In the genomic region with DNA sequence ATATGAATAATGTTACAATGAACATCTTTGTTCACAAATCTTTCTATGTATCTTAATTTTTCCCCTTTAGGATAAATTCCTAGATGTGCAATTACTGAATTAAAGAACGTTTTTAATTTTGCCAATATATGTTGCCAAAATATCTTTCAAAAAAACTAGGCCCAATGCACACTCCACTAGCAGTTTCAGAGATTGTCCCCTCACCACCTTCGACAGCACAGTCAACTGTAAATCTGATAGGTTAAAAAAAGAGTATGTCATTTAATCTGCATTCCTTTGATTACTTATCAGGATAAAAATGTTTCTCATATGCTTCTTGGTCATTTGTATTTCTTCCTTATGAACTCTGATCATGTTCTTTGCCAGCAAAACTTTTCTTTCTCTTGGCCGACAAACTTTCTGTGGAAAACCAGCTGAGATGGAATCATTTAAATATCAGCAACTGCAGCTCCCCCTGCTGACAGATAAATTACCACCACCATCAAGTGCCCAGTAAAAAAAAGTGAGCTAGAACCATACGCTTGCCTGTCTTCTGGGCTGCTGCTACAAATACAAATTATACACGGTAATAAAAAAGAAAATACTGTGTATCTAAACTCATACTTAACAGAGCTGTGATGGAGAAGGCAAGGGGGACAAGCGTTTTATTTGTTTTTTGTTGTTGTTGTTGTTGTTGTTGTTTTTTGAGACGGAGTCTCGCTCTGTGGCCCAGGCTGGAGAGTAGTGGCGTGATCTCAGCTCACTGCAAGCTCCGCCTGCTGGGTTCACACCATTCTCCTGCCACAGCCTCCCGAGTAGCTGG, we compare ENCODE assay signal across 8 cellular contexts. TPM values are rescaled to one million over a fixed set of nuclear protein-coding genes. Genes with fewer than 3 reads are reported as not detected.
DNase-seq lines count a peak whose midpoint lies in the region; ATAC-seq, FAIRE-seq and TF ChIP-seq lines count a peak whose summit lies in the region.

No MANE protein-coding gene starts in this region.

- no peak overlapping the region for H3K4me2 ChIP-seq in PC-9
- no peak overlapping the region for H3K4me2 ChIP-seq in parathyroid adenoma (ENCODE audit: low read length)

- H3K4me1 ChIP-seq in PC-9 (replicated peaks; ENCODE audit: insufficient read depth) (no peaks in the 10 kb centered on the region), gastroesophageal sphincter (peaks cover 0 to 44% (median 5%) of the 10 kb centered on the region in 3 donors), parathyroid adenoma (no peaks in the 10 kb centered on the region)

- FAIRE-seq in D721Med (lab: Jason Lieb, UNC) = no peak

- no peaks in the 10 kb centered on the region for H3K27me3 ChIP-seq in PC-9 (ENCODE audit: insufficient read depth, low read depth)
- no peaks in the 10 kb centered on the region for H3K27me3 ChIP-seq in gastroesophageal sphincter
- H3K27me3 ChIP-seq in parathyroid adenoma (ENCODE audit: control insufficient read depth, insufficient read depth, low read length) = no peaks in the 10 kb centered on the region

- peaks cover 10% of the 10 kb centered on the region for H3K79me2 ChIP-seq in PC-9 (ENCODE audit: low read depth)
- H3K79me2 ChIP-seq in parathyroid adenoma = peaks cover 26% of the 10 kb centered on the region

- H3K9me3 ChIP-seq in PC-9 (ENCODE audit: insufficient read depth, low read depth) = no peaks in the 10 kb centered on the region
- H3K9me3 ChIP-seq in gastroesophageal sphincter = no peaks in the 10 kb centered on the region
- H3K9me3 ChIP-seq in parathyroid adenoma (ENCODE audit: control insufficient read depth, low read length) = no peaks in the 10 kb centered on the region

- no peak overlapping the region for H3K4me3 ChIP-seq in Jurkat, Clone E6-1 (ENCODE audit: low read length)
- H3K4me3 ChIP-seq in PC-9 (no peak overlapping the region), gastroesophageal sphincter (no peak overlapping the region), parathyroid adenoma (ENCODE audit: low read depth, low read length) (no peak overlapping the region)

- H3K36me3 ChIP-seq in PC-9 (ENCODE audit: low read depth) = no peaks in the 10 kb centered on the region; the same call in none of the 2 replicates
- H3K36me3 ChIP-seq in gastroesophageal sphincter = peaks cover 0 to 27% of the 10 kb centered on the region in 2 donors
- no peaks in the 10 kb centered on the region for H3K36me3 ChIP-seq in parathyroid adenoma (ENCODE audit: control insufficient read depth, insufficient read depth, low read length)

- intact Hi-C loops in PC-9 (cut with micrococcal nuclease; ENCODE audit: unreplicated experiment) = loop anchor here (5.0 kb wide), 2 partner anchors 171 to 211 kb away; no protein-coding TSS in a partner anchor

- TF ChIP-seq EP300 in gastroesophageal sphincter (IDR thresholded peaks at IDR 0.05) = no peak

- DNase-seq in D721Med (ENCODE audit: insufficient read length, low spot score) = peak; percentile 65
- DNase-seq in Jurkat, Clone E6-1 (ENCODE audit: low read depth, low spot score) = peak; percentile 83
- DNase-seq in PC-9 = peak; percentile 22 to 46
- DNase-seq in activated naive CD4-positive, alpha-beta T cell treated with anti-CD3 and anti-CD28 coated beads, Interleukin-2, amount 10 ng/mL, durations not matched to agents 7 days and 5 days = peak; percentile 77
- no peak for DNase-seq in NK-92 (lab: John Stamatoyannopoulos, UW; ENCODE audit: unreplicated experiment)

- peaks cover 20% of the 10 kb centered on the region for H3K4me1 Mint-ChIP-seq in activated naive CD4-positive, alpha-beta T cell treated with anti-CD3 and anti-CD28 coated beads, Interleukin-2, amount 10 ng/mL, durations not matched to agents 7 days and 5 days

- TF ChIP-seq CTCF in D721Med (IDR thresholded peaks at IDR 0.05; ENCODE audit: insufficient read depth, missing control alignments) (peak; percentile 98), PC-9 (conservative IDR thresholded peaks at IDR 0.05) (peak; percentile 85), gastroesophageal sphincter (IDR thresholded peaks at IDR 0.05) (peak; percentile 56 to 91 (median 80)), parathyroid adenoma (IDR thresholded peaks at IDR 0.05) (peak; percentile 81)

- H3K36me3 Mint-ChIP-seq in activated naive CD4-positive, alpha-beta T cell treated with anti-CD3 and anti-CD28 coated beads, Interleukin-2, amount 10 ng/mL, durations not matched to agents 7 days and 5 days = peaks cover 44% of the 10 kb centered on the region

- H3K27ac ChIP-seq in PC-9 (no peak overlapping the region), gastroesophageal sphincter (peak overlapping the region in 3 of 4 donors; percentile 47 to 64 (median 62)), parathyroid adenoma (no peak overlapping the region)

- peaks cover 10% of the 10 kb centered on the region; the same call in 1 of the 2 replicates for H3F3A ChIP-seq in PC-9 (ENCODE audit: insufficient read depth, low read depth)

- BruUV-seq in PC-9 (replicated peaks; lab: Mats Ljungman, UMichigan) = no TSS peak

- H3K27ac Mint-ChIP-seq in activated naive CD4-positive, alpha-beta T cell treated with anti-CD3 and anti-CD28 coated beads, Interleukin-2, amount 10 ng/mL, durations not matched to agents 7 days and 5 days = no peak overlapping the region

- H3K9ac ChIP-seq in parathyroid adenoma = no peak overlapping the region

- CTCF ChIA-PET in PC-9 (lab: Charles Lee) = interaction anchor here (0.6 to 2.0 kb wide), 12 partner anchors 11 to 208 kb away, joined by 3 to 17 read pairs (median 5); partner anchors contain the start of gene KANSL1
- CTCF ChIA-PET in activated naive CD4-positive, alpha-beta T cell treated with anti-CD3 and anti-CD28 coated beads, Interleukin-2, amount 10 ng/mL, durations not matched to agents 7 days and 5 days (lab: Charles Lee) = interaction anchor here (0.8 to 5.5 kb wide), 18 partner anchors 9 to 634 kb away, joined by 3 to 50 read pairs (median 5); partner anchors contain the start of gene KANSL1

- POLR2A ChIA-PET in PC-9 (lab: Charles Lee; ENCODE audit: unreplicated experiment) = interaction anchor here (0.6 kb wide), 1 partner anchor 49 kb away, joined by 9 read pairs; no protein-coding TSS in a partner anchor

- H2AFZ ChIP-seq in PC-9 (no peak overlapping the region), parathyroid adenoma (no peak overlapping the region)

- H3K4me3 Mint-ChIP-seq in activated naive CD4-positive, alpha-beta T cell treated with anti-CD3 and anti-CD28 coated beads, Interleukin-2, amount 10 ng/mL, durations not matched to agents 7 days and 5 days = no peak overlapping the region

- H3K27me3 Mint-ChIP-seq in activated naive CD4-positive, alpha-beta T cell treated with anti-CD3 and anti-CD28 coated beads, Interleukin-2, amount 10 ng/mL, durations not matched to agents 7 days and 5 days = no peaks in the 10 kb centered on the region

- H3K9me2 ChIP-seq in PC-9 (ENCODE audit: insufficient read depth) = no peaks in the 10 kb centered on the region

- peaks cover 35% of the 10 kb centered on the region; the same call in 1 of the 2 replicates for H4K20me1 ChIP-seq in PC-9 (ENCODE audit: insufficient read depth)

- no peaks in the 10 kb centered on the region for H3K9me3 Mint-ChIP-seq in activated naive CD4-positive, alpha-beta T cell treated with anti-CD3 and anti-CD28 coated beads, Interleukin-2, amount 10 ng/mL, durations not matched to agents 7 days and 5 days

- WGBS in gastroesophageal sphincter (ENCODE audit: low coverage in 1 of 2), 2 donors = 37 to 39% methylated on average over 9 of the region's 11 CpGs

- TF ChIP-seq POLR2A in gastroesophageal sphincter (IDR thresholded peaks at IDR 0.05) = no peak

- ATAC-seq in gastroesophageal sphincter (peak; percentile 82), GM19035 (IDR thresholded peaks at IDR 0.05; ENCODE audit: unreplicated experiment) (no peak)

RNA-seq across cellular contexts. Expression of gene KANSL1, which starts 19.6 kb away (rescaled TPM):
- 41.7 TPM for polyA plus RNA-seq in Jurkat, Clone E6-1 (2012; ENCODE audit: insufficient read depth, insufficient read length)
- total RNA-seq in PC-9 (2021) = 42.6 and 52.5 TPM in 2 replicates
- total RNA-seq in gastroesophageal sphincter = 10 to 100 TPM; 57.7 to 91.2 (median 75.1) TPM

Comparison
In these comparisons a context has a peak if more than half of its experiments do, and no peak if none do; other contexts are left out.
1. H3K27ac ChIP-seq: peak in gastroesophageal sphincter (3 of 4); none in PC-9 (single experiment) and parathyroid adenoma (single experiment).
2. Peak in every context shown above with its lines, with median percentiles within 50 percentile points of each other: CTCF ChIP-seq.